ENCODE assay signal across 21 cellular contexts in the genomic region with DNA sequence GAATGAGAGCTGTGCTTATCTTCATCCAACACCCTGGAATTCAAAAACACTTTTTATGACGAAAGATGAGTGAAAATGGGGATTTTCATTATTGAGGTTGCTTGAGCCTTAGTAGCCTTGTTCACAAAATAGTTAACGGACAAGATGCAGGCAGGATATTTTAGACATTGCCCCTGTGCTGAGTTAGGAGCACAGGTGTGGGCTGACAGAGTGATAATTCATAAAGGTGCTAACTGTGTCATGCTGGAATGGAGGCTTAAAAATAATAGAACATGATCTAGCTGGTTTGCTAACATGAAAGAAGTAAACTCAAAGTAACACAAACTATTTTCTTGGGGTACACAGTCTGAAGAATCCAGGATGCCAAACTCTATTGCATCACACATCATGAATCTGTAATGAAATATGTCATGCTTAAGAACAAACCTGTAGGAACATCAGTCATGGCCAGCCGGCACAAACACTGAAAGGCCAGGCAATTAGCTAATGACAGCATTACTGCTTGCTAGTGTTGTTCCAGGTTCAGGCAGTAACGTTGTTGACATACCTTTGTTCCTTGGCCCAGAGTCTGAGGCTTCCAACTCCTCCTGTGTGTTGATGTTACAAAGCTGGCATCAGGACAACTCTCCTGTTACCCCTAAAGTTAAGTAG. TPM values are rescaled to one million over a fixed set of nuclear protein-coding genes. Genes with fewer than 3 reads are reported as not detected.
DNase-seq lines count a peak whose midpoint lies in the region; ATAC-seq and TF ChIP-seq lines count a peak whose summit lies in the region.
"Had no signal": no experiment of that assay in that cellular context is flagged by ENCODE, and none has a peak within 500 bp of the region (broad histone marks: within the 10 kb centered on the region; RNA-seq: fewer than 3 reads in every experiment).

No MANE protein-coding gene starts in this region.

- no peak overlapping the region for H2BK12ac ChIP-seq in mesenchymal stem cell (ENCODE audit: low read length in 2 of 2)

- ATAC-seq in HG02840 (IDR thresholded peaks at IDR 0.05; ENCODE audit: low FRiP score, unreplicated experiment), result no peak
- ATAC-seq: T-helper 17 cell had no signal

- CTCF ChIA-PET in GM10248 (lab: Yijun Ruan, JAX), result interaction anchor here (1.1 to 1.2 kb wide), 2 partner anchors 9 to 25 kb away, joined by 3 read pairs; no protein-coding TSS in a partner anchor

- H4K8ac ChIP-seq in mesenchymal stem cell (ENCODE audit: low read length), result peak overlapping the region; percentile 31

- H3K36me3 ChIP-seq in mesenchymal stem cell (ENCODE audit: control insufficient read depth in 1 of 2, insufficient read depth in 2 of 2, low read depth in 1 of 2, low read length in 2 of 2), result no peaks in the 10 kb centered on the region
- H3K36me3 ChIP-seq: suprapubic skin had no signal

- H3K23ac ChIP-seq in mesenchymal stem cell (ENCODE audit: low read length in 2 of 2), result no peak overlapping the region

- H2BK120ac ChIP-seq in mesenchymal stem cell (ENCODE audit: low read depth, low read length), result no peak overlapping the region

- no peak overlapping the region for H2BK15ac ChIP-seq in mesenchymal stem cell (ENCODE audit: low read depth, poor library complexity, severe bottlenecking)

- no peaks in the 10 kb centered on the region for H3K27me3 ChIP-seq in mesenchymal stem cell (ENCODE audit: control insufficient read depth in 1 of 2, insufficient read depth in 1 of 2, low read length in 2 of 2)
- H3K27me3 ChIP-seq: suprapubic skin had no signal

- H3K4ac ChIP-seq in mesenchymal stem cell (ENCODE audit: low read depth in 1 of 2, low read length in 2 of 2), result no peak overlapping the region

- H4K91ac ChIP-seq in mesenchymal stem cell (ENCODE audit: low read length), result no peak overlapping the region

- H3K79me1 ChIP-seq in mesenchymal stem cell (replicated peaks; ENCODE audit: low read length, poor library complexity, severe bottlenecking), result no peaks in the 10 kb centered on the region

- H3K4me2 ChIP-seq in mesenchymal stem cell (ENCODE audit: low read length, poor library complexity, severe bottlenecking), result no peak overlapping the region

- peaks cover 3% of the 10 kb centered on the region for H3K4me1 ChIP-seq in mesenchymal stem cell (ENCODE audit: control insufficient read depth, insufficient read depth, low read depth, low read length)

- no peak overlapping the region for H2BK5ac ChIP-seq in mesenchymal stem cell (ENCODE audit: low read depth, low read length, poor library complexity, severe bottlenecking)

- no peak overlapping the region for H2AK5ac ChIP-seq in mesenchymal stem cell (ENCODE audit: low read length, severe bottlenecking)

- TF ChIP-seq CTCF in epithelial cell of esophagus (IDR thresholded peaks at IDR 0.05; ENCODE audit: insufficient read depth, low read depth, low read length, missing control alignments) (no peak), GM10248 (IDR thresholded peaks at IDR 0.05; ENCODE audit: control extremely low read depth, extremely low read depth, low read depth, missing control alignments) (no peak)

- WGBS in mesenchymal stem cell, result 87% methylated on average over 4 of the region's 4 CpGs

- H3K9ac ChIP-seq in mesenchymal stem cell (ENCODE audit: low read length), result peak overlapping the region; percentile 20

- H3K9me3 ChIP-seq in mesenchymal stem cell (ENCODE audit: control insufficient read depth, low read length), result no peaks in the 10 kb centered on the region
- H3K9me3 ChIP-seq: suprapubic skin had no signal

- H3K14ac ChIP-seq in mesenchymal stem cell (ENCODE audit: low read length in 2 of 2), result no peak overlapping the region

- H3K18ac ChIP-seq in mesenchymal stem cell (ENCODE audit: low read depth in 1 of 2, low read length in 2 of 2), result no peak overlapping the region

- H3K4me3 ChIP-seq in epithelial cell of esophagus (ENCODE audit: low read length) (no peak overlapping the region), mesenchymal stem cell (ENCODE audit: insufficient read depth in 1 of 2, low read depth in 1 of 2, low read length in 2 of 2) (no peak overlapping the region)
- H3K4me3 ChIP-seq: suprapubic skin had no signal

- DNase-seq in COR-L47 (lab: John Stamatoyannopoulos, UW) (peak; percentile 31), NCI-H146 treated with DMSO at 0.1 percent for 48 hours (lab: John Stamatoyannopoulos, UW; ENCODE audit: unreplicated experiment) (peak; percentile 26), epithelial cell of esophagus (ENCODE audit: low read depth) (peak; percentile 9), mesenchymal stem cell (no peak), HuH-7.5 (ENCODE audit: low spot score) (no peak), erythroblast (lab: John Stamatoyannopoulos, UW) (no peak), GM10248 (ENCODE audit: extremely low spot score) (no peak)
- DNase-seq: ACHN; activated CD4-positive, alpha-beta T cell treated with anti-CD3 and anti-CD28 coated beads, Interleukin-2, amount 50 U/mL, for 48 hours; activated naive CD4-positive, alpha-beta T cell treated with Interleukin-2 at 50 U/mL for 16 hours; DMS53; endodermal cell; kidney glomerular epithelial cell; NCI-H524 treated with DMSO at 0.1 percent for 48 hours; OCI-M1; SIG-M5; T-helper 17 cell had no signal

- H3K27ac ChIP-seq in mesenchymal stem cell (ENCODE audit: low read length, poor library complexity, severe bottlenecking), result no peak overlapping the region
- H3K27ac ChIP-seq: C4-2B, HL-60, suprapubic skin had no signal

- H2AFZ ChIP-seq in mesenchymal stem cell (ENCODE audit: low read depth, low read length), result no peak overlapping the region

- POLR2A ChIA-PET in GM10248 (lab: Yijun Ruan, JAX), result no interaction called here

- TF ChIP-seq POLR2A in erythroblast (IDR thresholded peaks at IDR 0.05; ENCODE audit: low read length), result no peak

RNA-seq across cellular contexts. Expression of a gene that starts 55.3 kb away (rescaled TPM):
- 6.9 TPM for polyA plus RNA-seq in mesenchymal stem cell (2013, experiment 1 of 2)
- polyA plus RNA-seq in mesenchymal stem cell (2013, experiment 2 of 2), result 5.3 TPM

Comparison
In these comparisons a context has a peak if more than half of its experiments do, and no peak if none do; other contexts are left out.
1. DNase-seq: peak in COR-L47 (single experiment), NCI-H146 treated with DMSO at 0.1 percent for 48 hours (single experiment) and epithelial cell of esophagus (single experiment); none in mesenchymal stem cell (single experiment), HuH-7.5 (single experiment), erythroblast (0 of 2) and GM10248 (single experiment).